In the genomic region with DNA sequence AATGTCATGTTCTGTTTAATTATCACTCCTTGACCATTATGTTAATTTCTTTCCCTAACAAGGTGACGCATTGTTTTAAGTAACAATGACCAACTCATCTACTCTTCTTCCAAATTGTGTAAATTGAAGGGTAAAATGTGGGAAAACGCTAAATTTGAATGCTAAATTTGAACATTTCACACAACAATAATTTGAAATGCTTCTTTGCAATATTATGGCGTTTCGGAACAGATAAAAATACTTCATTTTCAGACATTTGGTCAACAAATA, we compare ENCODE assay signal across 1 cellular context.
TF ChIP-seq lines count a peak whose summit lies in the region.

No MANE protein-coding gene starts in this region.

TF ChIP-seq in WTC11, 78 proteins besides CTCF, POLR2A, EP300 and RAD21 (continued from another document):
- no peak for TF ChIP-seq ATF2 (CRISPR knock-in tag; IDR thresholded peaks at IDR 0.05; ENCODE audit: borderline replicate concordance, low read depth)
- no peak for TF ChIP-seq HMGA2 (CRISPR knock-in tag; IDR thresholded peaks at IDR 0.05)
- TF ChIP-seq MXD4 (CRISPR knock-in tag; IDR thresholded peaks at IDR 0.05; ENCODE audit: borderline replicate concordance), result no peak
